Comparison of ENCODE assay signal across 9 cellular contexts in the genomic region with DNA sequence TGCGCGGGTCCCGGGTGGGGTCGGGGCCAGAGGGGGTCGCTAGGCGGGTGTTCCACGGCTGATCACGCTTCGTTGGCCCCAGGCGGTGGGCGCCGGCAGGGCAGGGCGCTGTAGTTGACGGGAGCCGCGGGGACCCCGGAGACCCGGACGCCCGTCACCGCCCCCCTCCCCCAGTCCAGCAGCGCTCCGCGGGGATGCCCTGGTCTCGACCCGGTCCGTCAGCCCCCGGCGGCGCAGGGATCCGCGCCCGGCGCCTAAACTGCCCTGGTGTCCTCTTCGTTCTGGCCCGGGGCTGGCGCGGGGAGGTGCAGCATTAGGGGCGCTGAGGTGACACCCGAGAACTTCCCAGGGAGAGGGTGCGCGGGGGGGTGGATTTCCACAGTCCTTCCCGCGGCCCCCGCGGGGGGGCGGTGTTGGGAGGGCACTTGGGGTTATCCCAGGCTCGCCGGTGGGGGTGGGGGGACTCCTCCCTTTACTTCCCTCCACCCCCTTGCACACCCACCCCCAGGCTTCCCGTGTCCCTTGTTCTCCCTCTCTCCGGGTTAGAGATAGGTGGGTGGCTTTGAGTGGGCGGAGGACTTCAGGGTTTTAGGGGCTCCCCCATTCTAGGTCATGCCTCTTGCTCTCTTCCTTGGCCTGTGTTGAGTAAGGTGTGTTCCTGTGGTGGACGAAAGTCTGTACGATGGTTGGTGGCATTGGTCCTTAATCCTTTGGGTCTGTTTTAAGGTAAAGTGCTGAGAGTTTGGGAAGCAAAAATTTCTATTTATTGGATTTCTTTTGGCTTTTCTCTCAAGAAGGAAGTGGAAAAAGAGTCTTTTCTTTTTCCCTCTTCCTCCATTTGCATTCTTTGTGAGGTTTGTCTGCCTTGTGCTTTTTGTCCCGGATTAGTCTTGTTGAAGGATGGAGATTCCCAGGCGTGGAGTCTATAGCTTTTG. TPM values are rescaled to one million over a fixed set of nuclear protein-coding genes. Genes with fewer than 3 reads are reported as not detected.
DNase-seq lines count a peak whose midpoint lies in the region; ATAC-seq, FAIRE-seq and TF ChIP-seq lines count a peak whose summit lies in the region.
"Had no signal": no experiment of that assay in that cellular context is flagged by ENCODE, and none has a peak within 500 bp of the region (broad histone marks: within the 10 kb centered on the region; RNA-seq: fewer than 3 reads in every experiment).

No MANE protein-coding gene starts in this region.

- peak overlapping the region; percentile 96 for H3K27ac Mint-ChIP-seq in activated naive CD8-positive, alpha-beta T cell

- intact Hi-C loops in cardiac septum (cut with DNase I) = loop anchor here (5.0 to 10.0 kb wide), 3 partner anchors 46 to 593 kb away; a partner anchor contains a TSS
- intact Hi-C loops in transverse colon (cut with DNase I; ENCODE audit: low total_unique reads) = no loop called here

- H3K4me1 Mint-ChIP-seq in activated naive CD8-positive, alpha-beta T cell (ENCODE audit: low read depth) = peaks cover 51% of the 10 kb centered on the region

- ATAC-seq in GM19324 (IDR thresholded peaks at IDR 0.05; ENCODE audit: low FRiP score, unreplicated experiment) = peak; percentile 2

- H3K36me3 ChIP-seq in BJ (ENCODE audit: control insufficient read depth, insufficient read depth, low read length) (no peaks in the 10 kb centered on the region), transverse colon (no peaks in the 10 kb centered on the region)

- FAIRE-seq in HTR-8/SVneo (lab: Jason Lieb, UNC) = no peak
- FAIRE-seq: endometrium had no signal

- H3K4me3 Mint-ChIP-seq in activated naive CD8-positive, alpha-beta T cell = peak overlapping the region; percentile 95

- peak overlapping the region; percentile 99 to 100 (median 99) for H3K27ac ChIP-seq in transverse colon

- H3K9me3 ChIP-seq in transverse colon = no peaks in the 10 kb centered on the region

- CTCF ChIA-PET in BJ (lab: Yijun Ruan, JAX) = interaction anchor here (0.6 to 1.4 kb wide), 7 partner anchors 14 to 1960 kb away, joined by 3 to 4 read pairs (median 3); no protein-coding TSS in a partner anchor

- no peak for TF ChIP-seq EP300 in transverse colon (IDR thresholded peaks at IDR 0.05; ENCODE audit: low read depth)

- H3K27me3 ChIP-seq in BJ (ENCODE audit: control insufficient read depth, insufficient read depth, low read length) (no peaks in the 10 kb centered on the region), transverse colon (no peaks in the 10 kb centered on the region)

- POLR2A ChIA-PET in BJ (lab: Charles Lee) = interaction anchor here (0.6 kb wide), 2 partner anchors 12 to 504 kb away, joined by 4 to 5 read pairs; no protein-coding TSS in a partner anchor

- peak; percentile 1 for TF ChIP-seq POLR2A in transverse colon (IDR thresholded peaks at IDR 0.05)

- TF ChIP-seq CTCF in BJ (IDR thresholded peaks at IDR 0.05; ENCODE audit: insufficient read depth, low read depth, low read length) (peak; percentile 65), transverse colon (IDR thresholded peaks at IDR 0.05) (peak; percentile 30 to 57 (median 38))

- H3K9me3 Mint-ChIP-seq in activated naive CD8-positive, alpha-beta T cell (ENCODE audit: low read depth) = no peaks in the 10 kb centered on the region

- DNase-seq in BJ (ENCODE audit: low read depth) (no peak), HTR-8/SVneo (ENCODE audit: insufficient read length, low spot score) (peak; percentile 65), SK-N-DZ (ENCODE audit: low spot score) (peak; percentile 77), cardiac septum (ENCODE audit: low spot score) (peak; percentile 88), pons (ENCODE audit: low spot score) (peak; percentile 62), transverse colon (peak; percentile 88)

- no peaks in the 10 kb centered on the region for H3K27me3 Mint-ChIP-seq in activated naive CD8-positive, alpha-beta T cell

- peak overlapping the region; percentile 94 for H3K4me3 ChIP-seq in BJ (ENCODE audit: low read depth, low read length)
- peak overlapping the region; percentile 88 to 97 (median 88) for H3K4me3 ChIP-seq in transverse colon

- 3 to 44% methylated on average over 2 to 35 of the region's 56 CpGs for WGBS in transverse colon (ENCODE audit: low coverage in 1 of 2), 2 donors

- peaks cover 0 to 50% (median 15%) of the 10 kb centered on the region in 4 donors for H3K4me1 ChIP-seq in transverse colon

- in situ Hi-C loops in transverse colon (cut with MboI; ENCODE audit: low pct_ligation_motif_present in 1 of 4, low pct_unique_long_range_greater_than_20kb in 1 of 4, low sequenced_read_pairs in 3 of 4) = no loop called here

- H3K36me3 Mint-ChIP-seq in activated naive CD8-positive, alpha-beta T cell = peaks cover 23% of the 10 kb centered on the region

RNA-seq across cellular contexts. Expression of a gene that starts 0.7 kb away (rescaled TPM):
- 9.7 and 18.1 TPM in 2 replicates for polyA plus RNA-seq in BJ (2011; rRNA removed)
- polyA minus RNA-seq in BJ (2011; rRNA and poly(A)+ RNA removed) = 33.0 and 35.2 TPM in 2 replicates
- 18.7 and 19.2 TPM in 2 replicates for polyA plus RNA-seq in SK-N-DZ (2014; cell fraction: cytosol; rRNA removed)
- polyA plus RNA-seq in SK-N-DZ (2014; cell fraction: nucleus; rRNA removed) = 19.8 and 27.6 TPM in 2 replicates
- total RNA-seq in cardiac septum = 37.3 TPM
- total RNA-seq in transverse colon = 10 to 100 TPM; 27.0 to 78.4 (median 43.1) TPM
